27 cellular contexts compared by ENCODE assay signal in the genomic region with DNA sequence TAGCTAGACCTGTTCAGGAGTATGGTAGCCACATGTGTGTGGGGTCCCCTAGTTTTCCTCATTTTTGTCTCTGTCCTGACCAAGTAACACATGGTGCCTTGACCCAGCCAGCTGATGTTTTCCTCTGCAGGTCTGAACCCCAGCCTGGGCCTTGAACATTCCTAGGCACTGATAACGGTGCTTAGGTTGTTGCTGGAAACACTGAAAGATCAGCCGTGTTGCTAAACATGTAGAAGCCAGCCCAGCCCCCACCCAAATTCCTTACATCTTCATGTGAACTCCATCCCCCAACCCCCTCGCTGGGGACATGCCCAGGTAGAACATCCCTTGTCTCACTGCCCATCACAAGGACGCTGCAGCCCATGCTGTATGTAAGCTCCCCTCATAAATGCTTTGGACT. TPM values are rescaled to one million over a fixed set of nuclear protein-coding genes. Genes with fewer than 3 reads are reported as not detected.
DNase-seq lines count a peak whose midpoint lies in the region; ATAC-seq, FAIRE-seq and TF ChIP-seq lines count a peak whose summit lies in the region.
"Had no signal": no experiment of that assay in that cellular context is flagged by ENCODE, and none has a peak within 500 bp of the region (broad histone marks: within the 10 kb centered on the region; RNA-seq: fewer than 3 reads in every experiment).

No MANE protein-coding gene starts in this region.

- peak overlapping the region; percentile 79 for H3K27ac ChIP-seq in brain microvascular endothelial cell
- no peak overlapping the region for H3K27ac ChIP-seq in neural progenitor cell
- H3K27ac ChIP-seq: adrenal gland, BLaER1, lower lobe of right lung, psoas muscle, skin epidermis, upper lobe of right lung had no signal

- no peaks in the 10 kb centered on the region for H3K27me3 ChIP-seq in brain microvascular endothelial cell (replicated peaks)
- H3K27me3 ChIP-seq in neural progenitor cell: no peaks in the 10 kb centered on the region
- H3K27me3 ChIP-seq: adrenal gland, BLaER1, upper lobe of right lung had no signal

- DNase-seq in Calu3 (peak; percentile 7), LHCN-M2 (ENCODE audit: low read depth) (peak; percentile 60), brain microvascular endothelial cell (peak; percentile 31), neural progenitor cell (ENCODE audit: low spot score) (no peak), NCI-H146 treated with DMSO at 0.1 percent for 48 hours (lab: John Stamatoyannopoulos, UW; ENCODE audit: unreplicated experiment) (no peak), NCI-H82 (lab: John Stamatoyannopoulos, UW) (no peak), GM19239 (ENCODE audit: insufficient read length, low spot score) (no peak)
- DNase-seq: activated CD4-positive, alpha-beta T cell treated with anti-CD3 and anti-CD28 coated beads for 1 hour; adrenal gland; GF-D8; glutamatergic neuron; kidney; lower lobe of right lung; NCI-H1092 treated with DMSO at 0.1 percent for 48 hours; NCI-H2029; psoas muscle; stimulated activated CD4-positive, alpha-beta T cell treated with anti-CD3 and anti-CD28 coated beads, Interleukin-1b, Interleukin-23, amount 100 ng/mL, for 48 hours; upper lobe of right lung had no signal

- intact Hi-C loops in Calu3 (cut with micrococcal nuclease; ENCODE audit: unreplicated experiment): no loop called here

- H3K27me3 Mint-ChIP-seq in Calu3 (ENCODE audit: unreplicated experiment) (no peaks in the 10 kb centered on the region), neural progenitor cell (ENCODE audit: insufficient read depth, low read depth) (no peaks in the 10 kb centered on the region)
- H3K27me3 Mint-ChIP-seq: dendritic cell treated with granulocyte-macrophage colony-stimulating factor and Interleukin-4, amounts not matched to agents 40 ng/mL and 50 ng/mL, for 4 days had no signal

- H3K9me3 ChIP-seq in neural progenitor cell (ENCODE audit: low read depth): no peaks in the 10 kb centered on the region
- H3K9me3 ChIP-seq: adrenal gland, BLaER1, lower lobe of right lung, psoas muscle, upper lobe of right lung had no signal

- FAIRE-seq in GM19239 (lab: Jason Lieb, UNC): no peak
- FAIRE-seq: endometrium, kidney had no signal

- H4K20me1 ChIP-seq in neural progenitor cell (ENCODE audit: low read depth): no peaks in the 10 kb centered on the region
- H4K20me1 ChIP-seq: BLaER1 had no signal

- BruUV-seq in Calu3 (replicated peaks; lab: Mats Ljungman, UMichigan): no TSS peak

- H3F3A ChIP-seq in neural progenitor cell (ENCODE audit: low read depth): no peaks in the 10 kb centered on the region

- no peak overlapping the region for H3K4me3 ChIP-seq in brain microvascular endothelial cell (ENCODE audit: low read depth, low read length)
- no peak overlapping the region for H3K4me3 ChIP-seq in neural progenitor cell
- H3K4me3 ChIP-seq: adrenal gland, BLaER1, lower lobe of right lung, psoas muscle, skin epidermis, upper lobe of right lung had no signal

- H3K36me3 ChIP-seq in brain microvascular endothelial cell (replicated peaks): no peaks in the 10 kb centered on the region
- no peaks in the 10 kb centered on the region for H3K36me3 ChIP-seq in neural progenitor cell
- H3K36me3 ChIP-seq: adrenal gland, BLaER1, lower lobe of right lung, upper lobe of right lung had no signal

- in situ Hi-C loops in brain microvascular endothelial cell (cut with HindIII; ENCODE audit: low pct_ligation_motif_present, low sequenced_read_pairs): no loop called here

- H3K27ac Mint-ChIP-seq in Calu3 (ENCODE audit: unreplicated experiment) (peak overlapping the region; percentile 96), neural progenitor cell (peak overlapping the region; percentile 27)
- H3K27ac Mint-ChIP-seq: dendritic cell treated with granulocyte-macrophage colony-stimulating factor and Interleukin-4, amounts not matched to agents 40 ng/mL and 50 ng/mL, for 4 days had no signal

- H3K4me2 ChIP-seq in neural progenitor cell: no peak overlapping the region
- H3K4me2 ChIP-seq: BLaER1 had no signal

- H3K36me3 Mint-ChIP-seq in Calu3 (ENCODE audit: insufficient read depth, unreplicated experiment) (peaks cover 9% of the 10 kb centered on the region), neural progenitor cell (no peaks in the 10 kb centered on the region)

- CTCF ChIA-PET in Calu3 (lab: Charles Lee): interaction anchor here (0.6 to 2.0 kb wide), 5 partner anchors 22 to 179 kb away, joined by 3 to 13 read pairs (median 3); no protein-coding TSS in a partner anchor

- no peaks in the 10 kb centered on the region for H3K4me1 ChIP-seq in neural progenitor cell
- H3K4me1 ChIP-seq: adrenal gland, BLaER1, lower lobe of right lung, psoas muscle, upper lobe of right lung had no signal

- no peak overlapping the region for H3K9ac ChIP-seq in neural progenitor cell
- H3K9ac ChIP-seq: BLaER1 had no signal

- ATAC-seq in GM19328 (IDR thresholded peaks at IDR 0.05; ENCODE audit: unreplicated experiment): no peak
- ATAC-seq: lower lobe of right lung, Panc1, upper lobe of right lung had no signal

- H3K9me3 Mint-ChIP-seq in Calu3 (ENCODE audit: low read depth, unreplicated experiment): no peaks in the 10 kb centered on the region
- no peaks in the 10 kb centered on the region for H3K9me3 Mint-ChIP-seq in neural progenitor cell
- H3K9me3 Mint-ChIP-seq: dendritic cell treated with granulocyte-macrophage colony-stimulating factor and Interleukin-4, amounts not matched to agents 40 ng/mL and 50 ng/mL, for 4 days had no signal

- H3K4me1 Mint-ChIP-seq in Calu3 (ENCODE audit: low read depth, unreplicated experiment) (peaks cover 10% of the 10 kb centered on the region), neural progenitor cell (no peaks in the 10 kb centered on the region)

- H2AFZ ChIP-seq in neural progenitor cell (replicated peaks): no peak overlapping the region

- no peak overlapping the region for H3K4me3 Mint-ChIP-seq in Calu3 (ENCODE audit: low read depth, unreplicated experiment)
- no peak overlapping the region for H3K4me3 Mint-ChIP-seq in neural progenitor cell
- H3K4me3 Mint-ChIP-seq: dendritic cell treated with granulocyte-macrophage colony-stimulating factor and Interleukin-4, amounts not matched to agents 40 ng/mL and 50 ng/mL, for 4 days had no signal

- no peaks in the 10 kb centered on the region for H3K79me2 ChIP-seq in neural progenitor cell (ENCODE audit: low read depth)

- TF ChIP-seq CTCF in Calu3 (IDR thresholded peaks at IDR 0.05; ENCODE audit: unreplicated experiment) (no peak), brain microvascular endothelial cell (IDR thresholded peaks at IDR 0.05; ENCODE audit: low read depth, low read length, missing control alignments) (no peak), neural progenitor cell (IDR thresholded peaks at IDR 0.05) (no peak)

RNA-seq across cellular contexts. Expression of a gene that starts 18.7 kb away (rescaled TPM):
- total RNA-seq in Calu3 (2022): not detected in 2 replicates
- not detected in 2 replicates for total RNA-seq in LHCN-M2 (2014; rRNA removed)
- 0.04 TPM for polyA plus RNA-seq in LHCN-M2 (2012)
- not detected in 2 replicates for total RNA-seq in neural progenitor cell (ENCODE audit: low replicate concordance)
- total RNA-seq: adrenal gland; kidney; lower lobe of right lung; mucosa of gallbladder; psoas muscle; SK-MEL-5; T-helper 1 cell treated with Interleukin-12 subunit alpha and Interleukin-12 subunit beta and Interleukin-4 antibody, amounts not matched to agents 30 ng/mL and 1 ng/mL, for 36 hours; upper lobe of right lung had no signal
- polyA plus RNA-seq: adrenal gland had no signal

RNA-seq across cellular contexts. Expression of a gene that starts 49.6 kb away (rescaled TPM):
- total RNA-seq in Calu3 (2022) (not detected in 2 replicates), LHCN-M2 (2014; rRNA removed) (0.32 and 0.86 TPM in 2 replicates), neural progenitor cell (ENCODE audit: low replicate concordance) (not detected in 2 replicates)
- 0.79 TPM for polyA plus RNA-seq in LHCN-M2 (2012)
- total RNA-seq: SK-MEL-5 had no signal

RNA-seq across cellular contexts. Expression of a gene that starts 51.8 kb away (rescaled TPM):
- total RNA-seq in Calu3 (2022): not detected in 2 replicates
- 0.06 TPM in 1 of 2 replicates, not detected in the other for total RNA-seq in LHCN-M2 (2014; rRNA removed)
- polyA plus RNA-seq in LHCN-M2 (2012): 0.06 TPM
- not detected in 2 replicates for total RNA-seq in neural progenitor cell (ENCODE audit: low replicate concordance)
- total RNA-seq: T-helper 1 cell treated with Interleukin-12 subunit alpha and Interleukin-12 subunit beta and Interleukin-4 antibody, amounts not matched to agents 30 ng/mL and 1 ng/mL, for 36 hours had no signal

Comparison
In these comparisons a context has a peak if more than half of its experiments do, and no peak if none do; other contexts are left out.
1. DNase-seq: peak in Calu3 (single experiment), LHCN-M2 (single experiment) and brain microvascular endothelial cell (single experiment); none in neural progenitor cell (single experiment), NCI-H146 treated with DMSO at 0.1 percent for 48 hours (single experiment), NCI-H82 (single experiment) and GM19239 (single experiment).